Comparison of ENCODE assay signal across 14 cellular contexts in genomic region chr21:26368591-26368990, GRCh38.
DNase-seq lines count a peak whose midpoint lies in the region; ATAC-seq and TF ChIP-seq lines count a peak whose summit lies in the region.
"Had no signal": no experiment of that assay in that cellular context is flagged by ENCODE, and none has a peak within 500 bp of the region (broad histone marks: within the 10 kb centered on the region; RNA-seq: fewer than 3 reads in every experiment).

No MANE protein-coding gene starts in this region.

- intact Hi-C loops in Right ventricle myocardium inferior (cut with DNase I) = no loop called here

- WGBS in mesenchymal stem cell = no CpG with 5 or more reads among the region's 2 CpGs

- no peaks in the 10 kb centered on the region for H3K79me2 ChIP-seq in OCI-LY1 (ENCODE audit: insufficient read depth, low read length)

- H2BK120ac ChIP-seq in mesenchymal stem cell (ENCODE audit: low read depth, low read length) = no peak overlapping the region

- H3K4me2 ChIP-seq in OCI-LY1 (ENCODE audit: low read length) (no peak overlapping the region), mesenchymal stem cell (ENCODE audit: low read length, poor library complexity, severe bottlenecking) (no peak overlapping the region)
- H3K4me2 ChIP-seq: BLaER1 had no signal

- peak; percentile 21 for DNase-seq in midbrain (lab: John Stamatoyannopoulos, UW)
- DNase-seq in superior temporal gyrus (ENCODE audit: extremely low spot score) = peak; percentile 64
- no peak for DNase-seq in Right ventricle myocardium inferior (ENCODE audit: missing footprints)
- DNase-seq in mesenchymal stem cell = no peak
- no peak for DNase-seq in G401 (ENCODE audit: low spot score)
- DNase-seq: Caco-2; CD8-positive, alpha-beta memory T cell; DND-41; HCEC 1CT; HFFc6 had no signal

- H3K4me3 ChIP-seq in OCI-LY1 (ENCODE audit: low read depth, low read length, poor library complexity, severe bottlenecking) (no peak overlapping the region), mesenchymal stem cell (ENCODE audit: insufficient read depth in 1 of 2, low read depth in 1 of 2, low read length in 2 of 2) (no peak overlapping the region)
- H3K4me3 ChIP-seq: BLaER1, K562 had no signal

- H3K9me2 ChIP-seq in OCI-LY1 (ENCODE audit: low read depth, low read length) = no peaks in the 10 kb centered on the region

- no peak overlapping the region for H2AK5ac ChIP-seq in mesenchymal stem cell (ENCODE audit: low read length, severe bottlenecking)

- H3K9ac ChIP-seq in OCI-LY1 (ENCODE audit: low read length) (no peak overlapping the region), mesenchymal stem cell (ENCODE audit: low read length) (no peak overlapping the region)
- H3K9ac ChIP-seq: BLaER1 had no signal

- H3K4ac ChIP-seq in mesenchymal stem cell (ENCODE audit: low read depth in 1 of 2, low read length in 2 of 2) = no peak overlapping the region

- TF ChIP-seq CTCF in OCI-LY1 (IDR thresholded peaks at IDR 0.05; ENCODE audit: low read length) = no peak

- no peak for ATAC-seq in Right ventricle myocardium inferior
- ATAC-seq: K562 had no signal

- no peaks in the 10 kb centered on the region for H3K4me1 ChIP-seq in OCI-LY1 (ENCODE audit: insufficient read depth, low read length, severe bottlenecking)
- no peaks in the 10 kb centered on the region for H3K4me1 ChIP-seq in mesenchymal stem cell (ENCODE audit: control insufficient read depth, insufficient read depth, low read depth, low read length)
- H3K4me1 ChIP-seq: BLaER1, Caco-2 had no signal

- H3K27me3 ChIP-seq in OCI-LY1 (ENCODE audit: insufficient read depth, low read length) (no peaks in the 10 kb centered on the region), mesenchymal stem cell (ENCODE audit: control insufficient read depth in 1 of 2, insufficient read depth in 1 of 2, low read length in 2 of 2) (no peaks in the 10 kb centered on the region)
- H3K27me3 ChIP-seq: BLaER1 had no signal

- no peak overlapping the region for H3K23ac ChIP-seq in mesenchymal stem cell (ENCODE audit: low read length in 2 of 2)

- no peaks in the 10 kb centered on the region for H3K9me3 ChIP-seq in OCI-LY1 (ENCODE audit: low read length)
- H3K9me3 ChIP-seq in mesenchymal stem cell (ENCODE audit: control insufficient read depth, low read length) = no peaks in the 10 kb centered on the region
- H3K9me3 ChIP-seq: BLaER1, Caco-2 had no signal

- H2AFZ ChIP-seq in OCI-LY1 (ENCODE audit: low read length) = peak overlapping the region; percentile 48; the same call in 1 of the 2 replicates
- H2AFZ ChIP-seq in mesenchymal stem cell (ENCODE audit: low read depth, low read length) = no peak overlapping the region

- H4K20me1 ChIP-seq in OCI-LY1 (ENCODE audit: insufficient read depth, low read length) = no peaks in the 10 kb centered on the region
- H4K20me1 ChIP-seq: BLaER1 had no signal

- in situ Hi-C loops in G401 (cut with HindIII; ENCODE audit: low sequenced_read_pairs) = no loop called here

- H3K36me3 ChIP-seq in OCI-LY1 (ENCODE audit: insufficient read depth, low read length) (no peaks in the 10 kb centered on the region), mesenchymal stem cell (ENCODE audit: control insufficient read depth in 1 of 2, insufficient read depth in 2 of 2, low read depth in 1 of 2, low read length in 2 of 2) (no peaks in the 10 kb centered on the region)
- H3K36me3 ChIP-seq: BLaER1 had no signal

- no peak overlapping the region for H2BK5ac ChIP-seq in mesenchymal stem cell (ENCODE audit: low read depth, low read length, poor library complexity, severe bottlenecking)

- no peak overlapping the region for H2BK12ac ChIP-seq in mesenchymal stem cell (ENCODE audit: low read length in 2 of 2)

- no peaks in the 10 kb centered on the region for H3F3A ChIP-seq in OCI-LY1 (ENCODE audit: insufficient read depth, low read length)

- H3K27ac ChIP-seq in OCI-LY1 (ENCODE audit: low read depth, low read length, poor library complexity, severe bottlenecking) (no peak overlapping the region), cingulate gyrus (ENCODE audit: low read depth, low read length) (peak overlapping the region; percentile 54), mesenchymal stem cell (ENCODE audit: low read length, poor library complexity, severe bottlenecking) (no peak overlapping the region)
- H3K27ac ChIP-seq: BLaER1 had no signal

- H4K8ac ChIP-seq in mesenchymal stem cell (ENCODE audit: low read length) = no peak overlapping the region

- H2BK15ac ChIP-seq in mesenchymal stem cell (ENCODE audit: low read depth, poor library complexity, severe bottlenecking) = no peak overlapping the region

- H3K18ac ChIP-seq in mesenchymal stem cell (ENCODE audit: low read depth in 1 of 2, low read length in 2 of 2) = no peak overlapping the region

- H3K79me1 ChIP-seq in mesenchymal stem cell (replicated peaks; ENCODE audit: low read length, poor library complexity, severe bottlenecking) = no peaks in the 10 kb centered on the region

- no peak overlapping the region for H4K91ac ChIP-seq in mesenchymal stem cell (ENCODE audit: low read length)

- no peak overlapping the region for H3K14ac ChIP-seq in mesenchymal stem cell (ENCODE audit: low read length in 2 of 2)

Comparison
In these comparisons a context has a peak if more than half of its experiments do, and no peak if none do; other contexts are left out.
1. DNase-seq: peak in midbrain (single experiment) and superior temporal gyrus (single experiment); none in Right ventricle myocardium inferior (single experiment), mesenchymal stem cell (single experiment) and G401 (single experiment).